Comparison of ENCODE assay signal across 13 cellular contexts in the genomic region with DNA sequence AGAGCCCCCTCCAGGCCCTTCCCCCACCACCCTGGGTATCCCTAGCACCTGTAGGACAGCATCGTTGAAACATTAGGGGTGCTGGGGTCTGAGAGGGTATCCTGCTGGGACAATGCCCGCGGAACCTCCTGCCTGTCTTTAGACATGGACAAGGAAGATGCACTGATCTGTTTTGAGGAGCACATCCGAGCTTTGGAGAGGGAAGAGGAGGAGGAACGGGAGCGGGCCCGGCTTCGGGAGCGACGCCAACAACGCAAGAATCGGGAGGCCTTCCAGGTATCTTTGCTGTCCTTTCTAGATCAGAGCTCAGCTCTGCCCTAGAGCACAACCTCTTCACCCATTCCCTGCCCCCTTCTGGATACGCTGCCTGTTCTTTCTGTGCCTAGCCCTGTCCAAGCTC. TPM values are rescaled to one million over a fixed set of nuclear protein-coding genes. Genes with fewer than 3 reads are reported as not detected.
DNase-seq lines count a peak whose midpoint lies in the region; ATAC-seq and TF ChIP-seq lines count a peak whose summit lies in the region.
"Had no signal": no experiment of that assay in that cellular context is flagged by ENCODE, and none has a peak within 500 bp of the region (broad histone marks: within the 10 kb centered on the region; RNA-seq: fewer than 3 reads in every experiment).

No MANE protein-coding gene starts in this region.

- CTCF ChIA-PET in RWPE1 (lab: Yijun Ruan, JAX), result interaction anchor here (0.6 to 1.7 kb wide), 5 partner anchors 13 to 401 kb away, joined by 3 to 5 read pairs (median 3); a partner anchor contains a TSS

- H3K27me3 ChIP-seq in BLaER1 treated with 17β-estradiol and CSF1 and Interleukin-3, amounts not matched to agents 10 nM and 100 nM, result no peaks in the 10 kb centered on the region
- H3K27me3 ChIP-seq in right cardiac atrium (ENCODE audit: control insufficient read depth, insufficient read depth) (no peaks in the 10 kb centered on the region), rectal smooth muscle tissue (ENCODE audit: control insufficient read depth, insufficient read depth, low read length) (no peaks in the 10 kb centered on the region)
- H3K27me3 ChIP-seq: pancreas, spleen, vagina had no signal

- intact Hi-C loops in right cardiac atrium (cut with DNase I), result no loop called here

- peak overlapping the region in 1 of 11 experiments; percentile 35; a peak in 1 of 22 replicates for H3K27ac ChIP-seq in BLaER1 treated with 17β-estradiol and CSF1 and Interleukin-3, amounts not matched to agents 10 nM and 100 nM
- H3K27ac ChIP-seq in RWPE1, result peak overlapping the region; percentile 26
- no peak overlapping the region for H3K27ac ChIP-seq in right cardiac atrium (ENCODE audit: low read length)
- peak overlapping the region; percentile 81 for H3K27ac ChIP-seq in rectal smooth muscle tissue (ENCODE audit: low read depth, low read length)
- H3K27ac ChIP-seq: pancreas, vagina had no signal

- peaks cover 0 to 16% (median 0%) of the 10 kb centered on the region in 11 experiments; a peak in 8 of 22 replicates for H3K36me3 ChIP-seq in BLaER1 treated with 17β-estradiol and CSF1 and Interleukin-3, amounts not matched to agents 10 nM and 100 nM
- peaks cover 3% of the 10 kb centered on the region for H3K36me3 ChIP-seq in rectal smooth muscle tissue (ENCODE audit: control insufficient read depth, insufficient read depth, low read length)

- H3K4me2 ChIP-seq in BLaER1 treated with 17β-estradiol and CSF1 and Interleukin-3, amounts not matched to agents 10 nM and 100 nM, result peak overlapping the region in 9 of 11 experiments; percentile 4 to 62 (median 52); a peak in 11 of 22 replicates

- H4K20me1 ChIP-seq in BLaER1 treated with 17β-estradiol and CSF1 and Interleukin-3, amounts not matched to agents 10 nM and 100 nM, result no peaks in the 10 kb centered on the region; a peak in 1 of 22 replicates

- ATAC-seq in right cardiac atrium (no peak), HG03045 (IDR thresholded peaks at IDR 0.05; ENCODE audit: unreplicated experiment) (no peak)

- H3K4me1 ChIP-seq in BLaER1 treated with 17β-estradiol and CSF1 and Interleukin-3, amounts not matched to agents 10 nM and 100 nM, result peaks cover 8 to 16% (median 13%) of the 10 kb centered on the region in 10 experiments
- H3K4me1 ChIP-seq in right cardiac atrium (ENCODE audit: control insufficient read depth, insufficient read depth, low read length) (peaks cover 3% of the 10 kb centered on the region), rectal smooth muscle tissue (ENCODE audit: control insufficient read depth, insufficient read depth, low read length) (peaks cover 12% of the 10 kb centered on the region)
- H3K4me1 ChIP-seq: pancreas had no signal

- WGBS in right cardiac atrium, result 46% methylated on average over 13 of the region's 13 CpGs

- TF ChIP-seq CTCF in RWPE1 (conservative IDR thresholded peaks at IDR 0.05; ENCODE audit: low read depth), result no peak

- H3K9ac ChIP-seq in BLaER1 treated with 17β-estradiol and CSF1 and Interleukin-3, amounts not matched to agents 10 nM and 100 nM, result peak overlapping the region in 4 of 11 experiments; percentile 0 to 54 (median 10); a peak in 5 of 22 replicates
- H3K9ac ChIP-seq in rectal smooth muscle tissue (ENCODE audit: low read length), result no peak overlapping the region

- POLR2A ChIA-PET in RWPE1 (lab: Yijun Ruan, JAX; ENCODE audit: low non-redundant PET), result no interaction called here

- H3K9me3 ChIP-seq in BLaER1 treated with 17β-estradiol and CSF1 and Interleukin-3, amounts not matched to agents 10 nM and 100 nM (replicated peaks in 1 of 11), result no peaks in the 10 kb centered on the region
- no peaks in the 10 kb centered on the region for H3K9me3 ChIP-seq in right cardiac atrium (ENCODE audit: control insufficient read depth, low read length)
- H3K9me3 ChIP-seq: pancreas, spleen, vagina had no signal

- no peak overlapping the region for H3K4me3 ChIP-seq in BLaER1 treated with 17β-estradiol and CSF1 and Interleukin-3, amounts not matched to agents 10 nM and 100 nM
- H3K4me3 ChIP-seq in right cardiac atrium (ENCODE audit: low read length) (no peak overlapping the region), rectal smooth muscle tissue (ENCODE audit: low read length) (no peak overlapping the region)
- H3K4me3 ChIP-seq: pancreas, spleen, vagina had no signal

- DNase-seq in RWPE1 (ENCODE audit: low spot score) (no peak), right cardiac atrium (peak in 2 of 3 donors; percentile 61 to 71), NCI-H748 treated with DMSO at 0.1 percent for 48 hours (lab: John Stamatoyannopoulos, UW) (no peak), NAMALWA (ENCODE audit: low spot score) (no peak), NCI-H1092 (lab: John Stamatoyannopoulos, UW) (no peak)
- DNase-seq: NCI-H1105 treated with DMSO at 0.1 percent for 48 hours, NCI-H2171, spleen had no signal

RNA-seq across cellular contexts. Expression of a gene that starts 13.2 kb away (rescaled TPM):
- 10 to 100 TPM; 19.2 to 26.7 (median 22.1) TPM for total RNA-seq in right cardiac atrium
- polyA plus RNA-seq in right cardiac atrium, result 15.9 TPM

RNA-seq across cellular contexts. Expression of a gene that starts 31.1 kb away (rescaled TPM):
- under 1 TPM; 0.17 to 0.74 (median 0.43) TPM for total RNA-seq in right cardiac atrium
- polyA plus RNA-seq in right cardiac atrium, result 0.16 TPM
- total RNA-seq: vagina had no signal

Comparison
In these comparisons a context has a peak if more than half of its experiments do, and no peak if none do; other contexts are left out.
1. DNase-seq: peak in right cardiac atrium (2 of 3); none in RWPE1 (single experiment), NCI-H748 treated with DMSO at 0.1 percent for 48 hours (single experiment), NAMALWA (single experiment) and NCI-H1092 (single experiment).